In genomic region chr4:31674313-31674947, GRCh38 we compare ENCODE assay signal across 10 cellular contexts.
A peak's percentile ranks its signal among the peaks of the same experiment; 100 is the strongest.
DNase-seq lines count a peak whose midpoint lies in the region; ATAC-seq and TF ChIP-seq lines count a peak whose summit lies in the region.
"Had no signal": no experiment of that assay in that cellular context is flagged by ENCODE, and none has a peak within 500 bp of the region (broad histone marks: within the 10 kb centered on the region; RNA-seq: fewer than 3 reads in every experiment).

No MANE protein-coding gene starts in this region.

- TF ChIP-seq RAD21 in HCT116 (IDR thresholded peaks at IDR 0.05; ENCODE audit: low read depth) = peak; percentile 62

- H3K4me2 ChIP-seq in HCT116 (ENCODE audit: low read length) (no peak overlapping the region), SU-DHL-6 (ENCODE audit: low read depth, low read length, poor library complexity, severe bottlenecking) (no peak overlapping the region)

- H3K36me3 ChIP-seq in A673 (ENCODE audit: insufficient read depth, low read length, poor library complexity, severe bottlenecking) (no peaks in the 10 kb centered on the region), HCT116 (ENCODE audit: control insufficient read depth in 1 of 2, insufficient read depth in 2 of 2, low read length in 2 of 2) (no peaks in the 10 kb centered on the region), SU-DHL-6 (ENCODE audit: low read length) (no peaks in the 10 kb centered on the region)
- H3K36me3 ChIP-seq: neutrophil had no signal

- peaks cover 23% of the 10 kb centered on the region for H3K4me1 ChIP-seq in A673 (ENCODE audit: insufficient read depth, low read length, poor library complexity, severe bottlenecking)
- no peaks in the 10 kb centered on the region for H3K4me1 ChIP-seq in HCT116 (ENCODE audit: control insufficient read depth in 1 of 2, insufficient read depth in 2 of 2, low read length in 2 of 2)

- H3K4me3 ChIP-seq in A673 (ENCODE audit: low read depth, low read length, poor library complexity, severe bottlenecking) (no peak overlapping the region), HCT116 (replicated peaks in 1 of 2; ENCODE audit: low read depth in 1 of 2, low read length in 2 of 2) (no peak overlapping the region), SU-DHL-6 (ENCODE audit: insufficient read depth, low read length, poor library complexity, severe bottlenecking) (no peak overlapping the region)

- intact Hi-C loops in A673 (cut with micrococcal nuclease; ENCODE audit: unreplicated experiment) (loop anchor here (10.0 kb wide), 1 partner anchor 710 kb away; no protein-coding TSS in a partner anchor), HCT116 (cut with micrococcal nuclease) (loop anchor here (2.0 to 10.0 kb wide), 3 partner anchors 304 to 960 kb away; no protein-coding TSS in a partner anchor)

- TF ChIP-seq CTCF in A673 (conservative IDR thresholded peaks at IDR 0.05; ENCODE audit: low read depth, low read length) (peak; percentile 70), HCT116 (IDR thresholded peaks at IDR 0.05 in 2 of 3, conservative IDR thresholded peaks at IDR 0.05 in 1 of 3; ENCODE audit: borderline replicate concordance in 1 of 3, insufficient read depth in 1 of 3, low read depth in 2 of 3, low read length in 2 of 3) (peak in 2 of 3 experiments; percentile 60 to 64; a peak in 4 of 6 replicates), SU-DHL-6 (IDR thresholded peaks at IDR 0.05; ENCODE audit: insufficient read depth, low read length, poor library complexity, severe bottlenecking) (peak; percentile 11)

- H3K27me3 ChIP-seq in A673 (replicated peaks; ENCODE audit: insufficient read depth, low read depth, low read length, poor library complexity) (no peaks in the 10 kb centered on the region), HCT116 (ENCODE audit: insufficient read depth, low read length) (no peaks in the 10 kb centered on the region), SU-DHL-6 (ENCODE audit: low read length) (no peaks in the 10 kb centered on the region)
- H3K27me3 ChIP-seq: neutrophil had no signal

- H3K9ac ChIP-seq in HCT116 (ENCODE audit: low read length) (no peak overlapping the region), SU-DHL-6 (ENCODE audit: low read length) (no peak overlapping the region)

- H2AFZ ChIP-seq in HCT116 (ENCODE audit: low read depth, low read length, poor library complexity, severe bottlenecking) (peak overlapping the region; percentile 65), SU-DHL-6 (ENCODE audit: low read depth, low read length, severe bottlenecking) (no peak overlapping the region)

- ATAC-seq in HCT116 = peak; percentile 87
- ATAC-seq in HG03159 (IDR thresholded peaks at IDR 0.05; ENCODE audit: unreplicated experiment) = no peak

- no peaks in the 10 kb centered on the region for H4K20me1 ChIP-seq in HCT116 (ENCODE audit: insufficient read depth)
- H4K20me1 ChIP-seq in SU-DHL-6 (ENCODE audit: low read depth, low read length) = no peaks in the 10 kb centered on the region

- no peak for TF ChIP-seq POLR2A in HCT116 (IDR thresholded peaks at IDR 0.05; ENCODE audit: borderline replicate concordance, extremely low read depth, insufficient read depth, insufficient read length)

- H3K9me3 ChIP-seq in A673 (ENCODE audit: low read depth, low read length, poor library complexity, severe bottlenecking) (no peaks in the 10 kb centered on the region), HCT116 (ENCODE audit: control insufficient read depth in 1 of 2, insufficient read depth in 1 of 2, low read depth in 1 of 2, low read length in 2 of 2) (no peaks in the 10 kb centered on the region), SU-DHL-6 (ENCODE audit: insufficient read depth, low read length) (no peaks in the 10 kb centered on the region)
- H3K9me3 ChIP-seq: neutrophil had no signal

- H3F3A ChIP-seq in SU-DHL-6 (ENCODE audit: insufficient read depth) = no peaks in the 10 kb centered on the region

- CTCF ChIA-PET in A673 (lab: Charles Lee) = no interaction called here
- CTCF ChIA-PET in HCT116 (lab: Charles Lee) = interaction anchor here (0.8 to 1.9 kb wide), 5 partner anchors 9 to 306 kb away, joined by 3 to 4 read pairs (median 3); no protein-coding TSS in a partner anchor

- no TSS peak for BruUV-seq in A673 (replicated peaks; lab: Mats Ljungman, UMichigan)
- BruUV-seq in HCT116 (replicated peaks; lab: Mats Ljungman, UMichigan) = no TSS peak

- POLR2A ChIA-PET in A673 (lab: Charles Lee; ENCODE audit: low non-redundant PET) = no interaction called here
- POLR2A ChIA-PET in HCT116 (lab: Charles Lee) = no interaction called here

- no peaks in the 10 kb centered on the region for H3K9me2 ChIP-seq in HCT116 (ENCODE audit: insufficient read depth)
- no peaks in the 10 kb centered on the region for H3K9me2 ChIP-seq in SU-DHL-6 (replicated peaks; ENCODE audit: insufficient read depth, low read length)

- H3K79me2 ChIP-seq in HCT116 (ENCODE audit: insufficient read depth, low read length) (no peaks in the 10 kb centered on the region), SU-DHL-6 (ENCODE audit: insufficient read depth, low read length) (no peaks in the 10 kb centered on the region)

- DNase-seq in A673 (ENCODE audit: low spot score) = peak; percentile 54
- DNase-seq in HCT116 (ENCODE audit: low read depth, low spot score) = peak; percentile 23
- peak; percentile 5 for DNase-seq in iPS DF 4.7 (ENCODE audit: extremely low read depth, low spot score)
- no peak for DNase-seq in GDM1 (lab: John Stamatoyannopoulos, UW)
- DNase-seq in activated gamma-delta T cell treated with Interleukin-2 at 50 U/mL for 16 hours = no peak
- no peak for DNase-seq in dedifferentiated amniotic fluid mesenchymal stem cell (ENCODE audit: extremely low spot score)
- DNase-seq: DMS79 treated with DMSO at 0.1 percent for 48 hours had no signal

- RAD21 ChIA-PET in HCT116 (lab: Charles Lee; ENCODE audit: low non-redundant PET in 1 of 2, low total read pairs in 2 of 2, uncharacterized antibody in 2 of 2, unreplicated experiment in 2 of 2) = no interaction called here

- H3K27ac ChIP-seq in A673 (ENCODE audit: low read depth, low read length, poor library complexity, severe bottlenecking) (no peak overlapping the region), HCT116 (ENCODE audit: low read depth, low read length) (no peak overlapping the region), SU-DHL-6 (ENCODE audit: low read depth, low read length) (no peak overlapping the region)
- H3K27ac ChIP-seq: neutrophil had no signal

TF ChIP-seq in HCT116, 20 proteins besides CTCF, POLR2A, EP300 and RAD21 (continues in another document):
- no peak for TF ChIP-seq EZH2 (IDR thresholded peaks at IDR 0.05)
- no peak for TF ChIP-seq ZBTB33 (IDR thresholded peaks at IDR 0.05; ENCODE audit: extremely low read depth, insufficient replicate concordance, low read length)
- no peak for TF ChIP-seq YY1 (IDR thresholded peaks at IDR 0.05; ENCODE audit: extremely low read depth, insufficient replicate concordance, low read depth, low read length)
- TF ChIP-seq SRF (IDR thresholded peaks at IDR 0.05; ENCODE audit: low read depth) = no peak
- no peak for TF ChIP-seq ZNF274 (IDR thresholded peaks at IDR 0.05; ENCODE audit: low read depth, low read length)
- no peak for TF ChIP-seq TCF7L2 (IDR thresholded peaks at IDR 0.05; ENCODE audit: borderline replicate concordance, extremely low read depth, insufficient read depth, insufficient read length)
- no peak for TF ChIP-seq JUND (IDR thresholded peaks at IDR 0.05)
- TF ChIP-seq EZH2phosphoT487 (IDR thresholded peaks at IDR 0.05; ENCODE audit: borderline replicate concordance) = no peak
- no peak for TF ChIP-seq POLR2AphosphoS5 (IDR thresholded peaks at IDR 0.05; ENCODE audit: low read depth, low read length)
- no peak for TF ChIP-seq REST (IDR thresholded peaks at IDR 0.05; ENCODE audit: low read depth)
- no peak for TF ChIP-seq ZFX (IDR thresholded peaks at IDR 0.05)
- no peak for TF ChIP-seq SP1 (IDR thresholded peaks at IDR 0.05; ENCODE audit: low read depth)

Comparison
In these comparisons a context has a peak if more than half of its experiments do, and no peak if none do; other contexts are left out.
1. DNase-seq: peak in A673 (single experiment), HCT116 (single experiment) and iPS DF 4.7 (single experiment); none in GDM1 (single experiment), activated gamma-delta T cell treated with Interleukin-2 at 50 U/mL for 16 hours (single experiment) and dedifferentiated amniotic fluid mesenchymal stem cell (single experiment).
2. CTCF ChIP-seq: peak in every context shown above with its lines; median percentile 70 in A673; 62 in HCT116; 11 in SU-DHL-6.